29 cellular contexts compared by ENCODE assay signal in genomic region chr4:125541836-125542235, GRCh38.
"Had no signal": no experiment of that assay in that cellular context is flagged by ENCODE, and none has a peak within 500 bp of the region (broad histone marks: within the 10 kb centered on the region; RNA-seq: fewer than 3 reads in every experiment).

No MANE protein-coding gene starts in this region.

- H3K9me3 Mint-ChIP-seq: activated naive CD4-positive, alpha-beta T cell treated with anti-CD3 and anti-CD28 coated beads, Interleukin-2, amount 10 ng/mL, durations not matched to agents 7 days and 5 days had no signal

- H3K27me3 Mint-ChIP-seq: activated CD4-positive, alpha-beta memory T cell treated with anti-CD3 and anti-CD28 coated beads for 36 hours; activated CD4-positive, alpha-beta T cell treated with anti-CD3 and anti-CD28 coated beads for 36 hours; activated CD4-positive, alpha-beta T cell treated with anti-CD3 and anti-CD28 coated beads, Interleukin-2, amount 10 ng/mL, durations not matched to agents 24 days and 14 days; activated naive CD4-positive, alpha-beta T cell treated with anti-CD3 and anti-CD28 coated beads, Interleukin-2, amount 10 ng/mL, durations not matched to agents 7 days and 5 days; activated naive CD8-positive, alpha-beta T cell treated with anti-CD3 and anti-CD28 coated beads, Interleukin-2, amount 10 ng/mL, durations not matched to agents 7 days and 5 days; activated T-cell treated with anti-CD3 and anti-CD28 coated beads, Interleukin-2, amount 50 U/mL, for 24 hours had no signal

- H3K27me3 ChIP-seq: ascending aorta, breast epithelium, cardiac muscle cell, colonic mucosa, esophagus muscularis mucosa, heart left ventricle had no signal

- H3K36me3 ChIP-seq: ascending aorta, breast epithelium, cardiac muscle cell, colonic mucosa, esophagus muscularis mucosa, heart left ventricle had no signal

- H3K27ac Mint-ChIP-seq: activated CD4-positive, alpha-beta memory T cell treated with anti-CD3 and anti-CD28 coated beads for 36 hours; activated CD4-positive, alpha-beta T cell treated with anti-CD3 and anti-CD28 coated beads for 36 hours; activated CD4-positive, alpha-beta T cell treated with anti-CD3 and anti-CD28 coated beads, Interleukin-2, amount 10 ng/mL, durations not matched to agents 24 days and 14 days; activated CD8-positive, alpha-beta T cell treated with anti-CD3 and anti-CD28 coated beads, Interleukin-2, amount 10 ng/mL, durations not matched to agents 7 days and 5 days; activated naive CD4-positive, alpha-beta T cell treated with anti-CD3 and anti-CD28 coated beads, Interleukin-2, amount 10 ng/mL, durations not matched to agents 7 days and 5 days; activated naive CD4-positive, alpha-beta T cell treated with anti-CD3 and anti-CD28 coated beads, Interleukin-2, amount 50 U/mL, for 72 hours; activated naive CD8-positive, alpha-beta T cell treated with anti-CD3 and anti-CD28 coated beads, Interleukin-2, amount 10 ng/mL, durations not matched to agents 7 days and 5 days; activated T-cell treated with anti-CD3 and anti-CD28 coated beads, Interleukin-2, amount 50 U/mL, for 24 hours; activated T-cell treated with anti-CD3 and anti-CD28 coated beads, Interleukin-2, amount 50 U/mL, for 72 hours had no signal

- H3K4me3 ChIP-seq: ascending aorta, breast epithelium, cardiac muscle cell, colonic mucosa, esophagus muscularis mucosa, heart left ventricle had no signal

- H3K4me1 ChIP-seq: ascending aorta, breast epithelium, colonic mucosa, esophagus muscularis mucosa, heart left ventricle had no signal

- H3K4me3 Mint-ChIP-seq: activated CD4-positive, alpha-beta memory T cell treated with anti-CD3 and anti-CD28 coated beads for 36 hours; activated CD4-positive, alpha-beta T cell treated with anti-CD3 and anti-CD28 coated beads for 36 hours; activated CD4-positive, alpha-beta T cell treated with anti-CD3 and anti-CD28 coated beads, Interleukin-2, amount 10 ng/mL, durations not matched to agents 24 days and 14 days; activated CD8-positive, alpha-beta T cell treated with anti-CD3 and anti-CD28 coated beads, Interleukin-2, amount 10 ng/mL, durations not matched to agents 7 days and 5 days; activated naive CD4-positive, alpha-beta T cell treated with anti-CD3 and anti-CD28 coated beads, Interleukin-2, amount 10 ng/mL, durations not matched to agents 7 days and 5 days; activated naive CD8-positive, alpha-beta T cell treated with anti-CD3 and anti-CD28 coated beads, Interleukin-2, amount 10 ng/mL, durations not matched to agents 7 days and 5 days; activated T-cell treated with anti-CD3 and anti-CD28 coated beads, Interleukin-2, amount 50 U/mL, for 24 hours; activated T-cell treated with anti-CD3 and anti-CD28 coated beads, Interleukin-2, amount 50 U/mL, for 72 hours; brain had no signal

- ATAC-seq: activated CD4-positive, alpha-beta T cell treated with anti-CD3 and anti-CD28 coated beads for 36 hours; activated CD8-positive, alpha-beta T cell treated with anti-CD3 and anti-CD28 coated beads, Interleukin-2, amount 10 ng/mL, durations not matched to agents 7 days and 5 days; activated naive CD4-positive, alpha-beta T cell treated with anti-CD3 and anti-CD28 coated beads, Interleukin-2, amount 50 U/mL, for 72 hours; activated T-cell treated with anti-CD3 and anti-CD28 coated beads, Interleukin-2, amount 50 U/mL, for 72 hours; heart left ventricle had no signal

- FAIRE-seq: frontal cortex had no signal

- H3K9me3 ChIP-seq: colonic mucosa had no signal

- H3K4me1 Mint-ChIP-seq: activated CD4-positive, alpha-beta T cell treated with anti-CD3 and anti-CD28 coated beads for 36 hours; activated CD4-positive, alpha-beta T cell treated with anti-CD3 and anti-CD28 coated beads, Interleukin-2, amount 10 ng/mL, durations not matched to agents 24 days and 14 days; activated naive CD4-positive, alpha-beta T cell treated with anti-CD3 and anti-CD28 coated beads, Interleukin-2, amount 10 ng/mL, durations not matched to agents 7 days and 5 days; activated naive CD8-positive, alpha-beta T cell treated with anti-CD3 and anti-CD28 coated beads, Interleukin-2, amount 10 ng/mL, durations not matched to agents 7 days and 5 days had no signal

- DNase-seq: activated CD4-positive, alpha-beta memory T cell treated with anti-CD3 and anti-CD28 coated beads for 36 hours; activated CD4-positive, alpha-beta T cell treated with anti-CD3 and anti-CD28 coated beads for 36 hours; activated CD4-positive, alpha-beta T cell treated with anti-CD3 and anti-CD28 coated beads, Interleukin-2, amount 10 ng/mL, durations not matched to agents 24 days and 14 days; activated CD4-positive, CD25-positive, alpha-beta regulatory T cell; activated CD4-positive, CD25-positive, alpha-beta regulatory T cell treated with anti-CD3 and anti-CD28 coated beads, Interleukin-2, amount 50 U/mL, for 72 hours; activated CD8-positive, alpha-beta memory T cell treated with anti-CD3 and anti-CD28 coated beads, Interleukin-2, amount 50 U/mL, for 48 hours; activated CD8-positive, alpha-beta T cell treated with anti-CD3 and anti-CD28 coated beads, Interleukin-2, amount 10 ng/mL, durations not matched to agents 7 days and 5 days; activated gamma-delta T cell; activated naive CD4-positive, alpha-beta T cell; activated naive CD4-positive, alpha-beta T cell treated with anti-CD3 and anti-CD28 coated beads, Interleukin-2, amount 10 ng/mL, durations not matched to agents 7 days and 5 days; activated naive CD8-positive, alpha-beta T cell treated with anti-CD3 and anti-CD28 coated beads, Interleukin-2, amount 10 ng/mL, durations not matched to agents 7 days and 5 days; activated T-cell treated with anti-CD3 and anti-CD28 coated beads for 4 hours; activated T-cell treated with anti-CD3 and anti-CD28 coated beads, Interleukin-2, amount 50 U/mL, for 24 hours; activated T-cell treated with anti-CD3 and anti-CD28 coated beads, Interleukin-2, amount 50 U/mL, for 72 hours; central memory CD4-positive, alpha-beta T cell; cerebellar nuclear complex; colonic mucosa; effector CD8-positive, alpha-beta T cell; erythroblast; foreskin fibroblast; heart left ventricle; T-helper 2 cell had no signal

- H3K36me3 Mint-ChIP-seq: activated CD4-positive, alpha-beta memory T cell treated with anti-CD3 and anti-CD28 coated beads for 36 hours; activated naive CD4-positive, alpha-beta T cell treated with anti-CD3 and anti-CD28 coated beads, Interleukin-2, amount 10 ng/mL, durations not matched to agents 7 days and 5 days; activated naive CD8-positive, alpha-beta T cell treated with anti-CD3 and anti-CD28 coated beads, Interleukin-2, amount 10 ng/mL, durations not matched to agents 7 days and 5 days had no signal

- H3K27ac ChIP-seq: ascending aorta, breast epithelium, cardiac muscle cell, colonic mucosa, esophagus muscularis mucosa, heart left ventricle had no signal
